9 cellular contexts compared by ENCODE assay signal in genomic region chr5:103562453-103563157, GRCh38. TPM values are rescaled to one million over a fixed set of nuclear protein-coding genes. Genes with fewer than 3 reads are reported as not detected.
DNase-seq lines count a peak whose midpoint lies in the region; ATAC-seq, FAIRE-seq and TF ChIP-seq lines count a peak whose summit lies in the region.
"Had no signal": no experiment of that assay in that cellular context is flagged by ENCODE, and none has a peak within 500 bp of the region (broad histone marks: within the 10 kb centered on the region; RNA-seq: fewer than 3 reads in every experiment).

Gene NUDT12 (minus strand): TSS chr5:103562789. CDS start chr5:103560248, 2,541 bp downstream.

- peak within 1 kb of the TSS; percentile 87 for H3K4me3 Mint-ChIP-seq in activated naive CD4-positive, alpha-beta T cell treated with anti-CD3 and anti-CD28 coated beads for 36 hours
- H3K4me3 Mint-ChIP-seq in neural crest cell, result peak within 1 kb of the TSS; percentile 98

- ATAC-seq in GM21447 (IDR thresholded peaks at IDR 0.05; ENCODE audit: unreplicated experiment), result peak; percentile 78

- H3K4me1 ChIP-seq in HUES6 (ENCODE audit: control insufficient read depth, insufficient read depth, low read length) (peaks cover 7% of the 10 kb centered on the region; the same call in 1 of the 2 replicates), suprapubic skin (peaks cover 13% of the 10 kb centered on the region)

- no peak for FAIRE-seq in RCC 7860 (lab: Jason Lieb, UNC)
- no peak for FAIRE-seq in frontal cortex (lab: Jason Lieb, UNC)
- FAIRE-seq: colon had no signal

- no peaks in the 10 kb centered on the region for H3K27me3 Mint-ChIP-seq in activated naive CD4-positive, alpha-beta T cell treated with anti-CD3 and anti-CD28 coated beads for 36 hours (ENCODE audit: low read depth)
- no peaks in the 10 kb centered on the region for H3K27me3 Mint-ChIP-seq in neural crest cell (ENCODE audit: low read depth)

- H3K36me3 ChIP-seq in HUES6 (ENCODE audit: control insufficient read depth, insufficient read depth, low read length) (0 out of 2 replicates have a peak, but pooled peaks cover 3% of the 10 kb centered on the region), suprapubic skin (peaks cover under 1% of the 10 kb centered on the region)

- CTCF ChIA-PET in activated naive CD4-positive, alpha-beta T cell treated with anti-CD3 and anti-CD28 coated beads for 36 hours (lab: Charles Lee), result interaction anchor here (0.6 kb wide), 1 partner anchor 23 kb away, joined by 3 read pairs; no protein-coding TSS in a partner anchor

- peak within 1 kb of the TSS; percentile 98 for H3K4me3 ChIP-seq in HUES6 (ENCODE audit: low read depth, low read length)
- H3K4me3 ChIP-seq in suprapubic skin, result peak within 1 kb of the TSS; percentile 84

- WGBS in suprapubic skin, result 2% methylated on average over 36 of the region's 37 CpGs

- H3K27ac ChIP-seq in HUES6 (ENCODE audit: low read depth, low read length) (peak within 1 kb of the TSS; percentile 84; the same call in 1 of the 2 replicates), suprapubic skin (peak within 1 kb of the TSS; percentile 83)

- H3K27me3 ChIP-seq in HUES6 (ENCODE audit: control insufficient read depth, insufficient read depth, low read length) (no peaks in the 10 kb centered on the region), suprapubic skin (no peaks in the 10 kb centered on the region)

- peak in 1 of 2 donors; percentile 22 for TF ChIP-seq POLR2A in suprapubic skin (IDR thresholded peaks at IDR 0.05)

- intact Hi-C loops in activated naive CD4-positive, alpha-beta T cell treated with anti-CD3 and anti-CD28 coated beads for 36 hours (cut with micrococcal nuclease), result loop anchor here (1.0 kb wide), 1 partner anchor 303 kb away; no protein-coding TSS in a partner anchor

- TF ChIP-seq EP300 in suprapubic skin (IDR thresholded peaks at IDR 0.05), result no peak

- DNase-seq in DMS 273 treated with DMSO at 0.1 percent for 48 hours (lab: John Stamatoyannopoulos, UW) (peak; percentile 89), RCC 7860 (ENCODE audit: low spot score) (peak; percentile 67), frontal cortex (ENCODE audit: low spot score in 2 of 2) (peak; percentile 68 to 77), neural crest cell (ENCODE audit: low read depth, low spot score) (peak; percentile 69), suprapubic skin (ENCODE audit: low spot score in 2 of 2) (peak; percentile 78 to 80)
- peak; percentile 69 for DNase-seq in activated naive CD4-positive, alpha-beta T cell treated with anti-CD3 and anti-CD28 coated beads for 36 hours

- peak within 1 kb of the TSS; percentile 93 for H3K9ac ChIP-seq in HUES6 (ENCODE audit: low read length)

- H3K27ac Mint-ChIP-seq in activated naive CD4-positive, alpha-beta T cell treated with anti-CD3 and anti-CD28 coated beads for 36 hours, result peak within 1 kb of the TSS; percentile 71
- peak within 1 kb of the TSS; percentile 97 for H3K27ac Mint-ChIP-seq in neural crest cell (ENCODE audit: unreplicated experiment)

- no peaks in the 10 kb centered on the region for H3K9me3 Mint-ChIP-seq in activated naive CD4-positive, alpha-beta T cell treated with anti-CD3 and anti-CD28 coated beads for 36 hours
- H3K9me3 Mint-ChIP-seq in neural crest cell, result no peaks in the 10 kb centered on the region

- H3K36me3 Mint-ChIP-seq in activated naive CD4-positive, alpha-beta T cell treated with anti-CD3 and anti-CD28 coated beads for 36 hours (ENCODE audit: low read depth), result peaks cover 2% of the 10 kb centered on the region
- peaks cover 5% of the 10 kb centered on the region for H3K36me3 Mint-ChIP-seq in neural crest cell (ENCODE audit: low read depth)

- H3K4me1 Mint-ChIP-seq in activated naive CD4-positive, alpha-beta T cell treated with anti-CD3 and anti-CD28 coated beads for 36 hours (ENCODE audit: low read depth), result peaks cover 16% of the 10 kb centered on the region
- H3K4me1 Mint-ChIP-seq in neural crest cell, result peaks cover 30% of the 10 kb centered on the region

- no peak for TF ChIP-seq CTCF in neural crest cell (conservative IDR thresholded peaks at IDR 0.05)
- no peak for TF ChIP-seq CTCF in suprapubic skin (IDR thresholded peaks at IDR 0.05)

- H3K9me3 ChIP-seq in HUES6 (ENCODE audit: control insufficient read depth, insufficient read depth, low read depth, low read length) (no peaks in the 10 kb centered on the region), suprapubic skin (no peaks in the 10 kb centered on the region)

RNA-seq across cellular contexts. Expression of gene NUDT12, which starts in this region (rescaled TPM):
- total RNA-seq in activated naive CD4-positive, alpha-beta T cell treated with anti-CD3 and anti-CD28 coated beads for 36 hours, result 1 to 10 TPM; 4.0 to 4.7 TPM
- total RNA-seq in frontal cortex (26.9 TPM), neural crest cell (17.6 and 18.3 TPM in 2 replicates), suprapubic skin (10 to 100 TPM in 3 of 4 donors, 1 to 10 TPM in 1; 8.4 to 25.8 (median 12.6) TPM)

Comparison
In these comparisons a context has a peak if more than half of its experiments do, and no peak if none do; other contexts are left out.
1. Peak in every context shown above with its lines: DNase-seq, ATAC-seq, H3K4me3 ChIP-seq and H3K27ac ChIP-seq.